Comparison of ENCODE assay signal across 8 cellular contexts in the genomic region with DNA sequence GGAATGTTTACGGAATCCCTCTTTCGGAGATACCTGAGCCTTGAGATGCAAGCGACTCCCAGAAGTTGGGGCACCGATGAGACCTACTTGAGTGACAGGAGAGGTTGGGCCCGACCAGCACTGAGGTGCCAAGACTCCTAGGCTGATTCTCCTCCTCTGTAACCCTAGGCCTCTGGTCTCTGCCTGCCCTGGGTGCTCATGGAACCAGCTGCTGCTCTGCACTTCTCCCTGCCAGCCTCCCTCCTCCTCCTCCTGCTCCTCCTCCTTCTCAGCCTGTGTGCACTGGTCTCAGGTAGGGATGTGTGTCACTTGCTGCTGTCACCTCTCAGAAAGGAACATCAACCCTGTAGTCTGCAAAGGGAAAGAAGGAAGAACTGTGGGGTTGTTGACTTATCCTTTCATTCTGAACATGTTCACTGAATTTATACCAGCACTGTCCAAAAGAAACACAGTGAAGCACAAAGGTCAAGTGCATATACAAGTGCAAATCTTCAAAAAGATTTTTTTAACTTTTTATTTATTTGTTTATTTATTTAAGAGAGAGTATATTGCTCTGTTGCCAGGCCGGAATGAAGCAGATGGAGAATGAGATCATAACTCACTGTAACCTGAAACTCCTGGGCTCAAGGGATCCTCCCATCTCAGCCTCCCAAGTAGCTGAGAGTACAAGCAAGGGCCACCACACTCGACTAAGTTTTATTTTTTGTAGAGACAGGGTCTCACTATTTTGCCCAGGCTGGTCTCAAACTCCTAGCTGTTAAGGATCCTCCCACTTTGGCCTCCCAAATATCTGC. TPM values are rescaled to one million over a fixed set of nuclear protein-coding genes. Genes with fewer than 3 reads are reported as not detected.
A peak's percentile ranks its signal among the peaks of the same experiment; 100 is the strongest.
DNase-seq lines count a peak whose midpoint lies in the region; ATAC-seq and TF ChIP-seq lines count a peak whose summit lies in the region.

No MANE protein-coding gene starts in this region.

- H3K27ac ChIP-seq in foreskin keratinocyte (peak overlapping the region; percentile 80), parathyroid adenoma (peak overlapping the region; percentile 67)

- H3K4me1 ChIP-seq in foreskin keratinocyte = peaks cover 6% of the 10 kb centered on the region
- no peaks in the 10 kb centered on the region for H3K4me1 ChIP-seq in parathyroid adenoma

- no peaks in the 10 kb centered on the region for H3K79me2 ChIP-seq in parathyroid adenoma

- no peaks in the 10 kb centered on the region for H3K9me3 ChIP-seq in parathyroid adenoma (ENCODE audit: control insufficient read depth, low read length)

- ATAC-seq in foreskin keratinocyte (peak; percentile 62), GM19035 (IDR thresholded peaks at IDR 0.05; ENCODE audit: unreplicated experiment) (no peak), HG02840 (IDR thresholded peaks at IDR 0.05; ENCODE audit: low FRiP score, unreplicated experiment) (no peak)

- DNase-seq in NCI-H345 (lab: John Stamatoyannopoulos, UW) (peak; percentile 10), NCI-H345 treated with DMSO at 0.1 percent for 48 hours (lab: John Stamatoyannopoulos, UW; ENCODE audit: unreplicated experiment) (no peak), LNCaP clone FGC (ENCODE audit: low read depth) (peak; percentile 46), foreskin keratinocyte (peak in 1 of 2 donors; percentile 45)
- peak; percentile 31 to 44 for DNase-seq in activated T-cell treated with anti-CD3 and anti-CD28 coated beads, Interleukin-2, amount 50 U/mL, for 48 hours

- peak overlapping the region; percentile 96 for H3K4me2 ChIP-seq in parathyroid adenoma (ENCODE audit: low read length)

- peak overlapping the region; percentile 91 for H2AFZ ChIP-seq in parathyroid adenoma

- peak overlapping the region; percentile 11 for H3K9ac ChIP-seq in parathyroid adenoma

- no peaks in the 10 kb centered on the region for H3K27me3 ChIP-seq in foreskin keratinocyte
- H3K27me3 ChIP-seq in parathyroid adenoma (ENCODE audit: control insufficient read depth, insufficient read depth, low read length) = no peaks in the 10 kb centered on the region

- H3K4me3 ChIP-seq in LNCaP clone FGC (ENCODE audit: low read depth, low read length) (peak overlapping the region; percentile 70), parathyroid adenoma (ENCODE audit: low read depth, low read length) (peak overlapping the region; percentile 93)

- no peaks in the 10 kb centered on the region for H3K36me3 ChIP-seq in parathyroid adenoma (ENCODE audit: control insufficient read depth, insufficient read depth, low read length)

- TF ChIP-seq CTCF in LNCaP clone FGC (IDR thresholded peaks at IDR 0.05; ENCODE audit: control insufficient read depth, extremely low read depth, insufficient read depth) (no peak), foreskin keratinocyte (conservative IDR thresholded peaks at IDR 0.05) (no peak), parathyroid adenoma (IDR thresholded peaks at IDR 0.05) (no peak)

RNA-seq across cellular contexts. Expression of a gene that starts 0.9 kb away (rescaled TPM):
- total RNA-seq in foreskin keratinocyte = 6.6 and 9.9 TPM in 2 replicates
- polyA plus RNA-seq in foreskin keratinocyte = 3.7 and 5.1 TPM in 2 replicates

RNA-seq across cellular contexts. Expression of a gene that starts 18.3 kb away (rescaled TPM):
- total RNA-seq in foreskin keratinocyte = 9.5 and 12.2 TPM in 2 replicates
- 4.4 and 5.2 TPM in 2 replicates for polyA plus RNA-seq in foreskin keratinocyte

RNA-seq across cellular contexts. Expression of a gene that starts 18.8 kb away (rescaled TPM):
- total RNA-seq in foreskin keratinocyte = 12.4 and 13.4 TPM in 2 replicates
- 9.2 and 9.4 TPM in 2 replicates for polyA plus RNA-seq in foreskin keratinocyte

RNA-seq across cellular contexts. Expression of a gene that starts 56.5 kb away (rescaled TPM):
- total RNA-seq in foreskin keratinocyte = 5.0 and 5.1 TPM in 2 replicates
- 2.6 and 2.7 TPM in 2 replicates for polyA plus RNA-seq in foreskin keratinocyte
